27 cellular contexts compared by ENCODE assay signal in genomic region chr7:40436761-40437160, GRCh38.
DNase-seq lines count a peak whose midpoint lies in the region; ATAC-seq and TF ChIP-seq lines count a peak whose summit lies in the region.
"Had no signal": no experiment of that assay in that cellular context is flagged by ENCODE, and none has a peak within 500 bp of the region (broad histone marks: within the 10 kb centered on the region; RNA-seq: fewer than 3 reads in every experiment).

No MANE protein-coding gene starts in this region.

- H4K91ac ChIP-seq in IMR-90 (ENCODE audit: insufficient read depth, low read depth, low read length), result peak overlapping the region; percentile 76

- H2AK5ac ChIP-seq in IMR-90 (ENCODE audit: low read depth, low read length), result 0 out of 2 replicates have a peak overlapping the region, but pooled peaks have one; percentile 26

- dilution Hi-C loops in IMR-90 (cut with HindIII; ENCODE audit: low sequenced_read_pairs, unreplicated experiment), result no loop called here

- BruUV-seq in IMR-90 (replicated peaks; lab: Mats Ljungman, UMichigan), result no TSS peak

- H3K18ac ChIP-seq in IMR-90 (ENCODE audit: low read depth, low read length), result peak overlapping the region; percentile 73; the same call in 1 of the 2 replicates

- no peak overlapping the region for H3K4me3 ChIP-seq in IMR-90 (ENCODE audit: insufficient read depth, low read depth, low read length)
- no peak overlapping the region for H3K4me3 ChIP-seq in thoracic aorta
- H3K4me3 ChIP-seq: dorsolateral prefrontal cortex, PC-9, right atrium auricular region, stomach, thyroid gland had no signal

- no peaks in the 10 kb centered on the region for H4K20me1 ChIP-seq in IMR-90 (ENCODE audit: insufficient read depth, low read length)

- CTCF ChIA-PET in IMR-90 (lab: Yijun Ruan, JAX), result interaction anchor here (0.9 to 1.1 kb wide), 2 partner anchors 28 to 34 kb away, joined by 3 to 4 read pairs; no protein-coding TSS in a partner anchor

- H3K23ac ChIP-seq in IMR-90 (ENCODE audit: low read depth, low read length), result peak overlapping the region; percentile 31; the same call in 1 of the 2 replicates

- H3K27ac Mint-ChIP-seq in chondrocyte (ENCODE audit: unreplicated experiment), result peak overlapping the region; percentile 96
- H3K27ac Mint-ChIP-seq in mesothelial cell of epicardium, result peak overlapping the region; percentile 35
- H3K27ac Mint-ChIP-seq: activated naive CD8-positive, alpha-beta T cell; activated T-cell treated with anti-CD3 and anti-CD28 coated beads, Interleukin-2, amount 50 U/mL, for 24 hours; IgD-negative memory B cell; immature natural killer cell had no signal

- no peaks in the 10 kb centered on the region for H3K36me3 ChIP-seq in IMR-90 (ENCODE audit: control insufficient read depth, insufficient read depth, low read length)
- no peaks in the 10 kb centered on the region for H3K36me3 ChIP-seq in thoracic aorta
- H3K36me3 ChIP-seq: right atrium auricular region, stomach, thyroid gland had no signal

- H3K9me3 ChIP-seq in IMR-90 (ENCODE audit: control insufficient read depth, insufficient read depth, low read length) (peaks cover 2% of the 10 kb centered on the region), thoracic aorta (peaks cover 15% of the 10 kb centered on the region)
- H3K9me3 ChIP-seq: thyroid gland had no signal

- peak overlapping the region; percentile 76 for H3K56ac ChIP-seq in IMR-90 (ENCODE audit: extremely low read depth, insufficient read depth, low read length)

- no peak overlapping the region for H3K4me2 ChIP-seq in IMR-90 (ENCODE audit: low read depth, low read length)
- H3K4me2 ChIP-seq: PC-9 had no signal

- H3K27me3 ChIP-seq in IMR-90 (ENCODE audit: control insufficient read depth, insufficient read depth, low read length) (no peaks in the 10 kb centered on the region), thoracic aorta (replicated peaks; ENCODE audit: insufficient read depth) (no peaks in the 10 kb centered on the region)
- H3K27me3 ChIP-seq: dorsolateral prefrontal cortex, right atrium auricular region, stomach, thyroid gland had no signal

- H3K4ac ChIP-seq in IMR-90 (ENCODE audit: low read depth, low read length), result peak overlapping the region; percentile 71; the same call in 1 of the 2 replicates

- no peak for TF ChIP-seq POLR2A in IMR-90 (IDR thresholded peaks at IDR 0.05; ENCODE audit: low read depth, low read length)

- ATAC-seq in IMR-90 (ENCODE audit: low read depth), result no peak
- ATAC-seq in thoracic aorta (ENCODE audit: insufficient number of reproducible peaks, low FRiP score, low read depth), result no peak
- ATAC-seq in GM18868 (IDR thresholded peaks at IDR 0.05; ENCODE audit: unreplicated experiment), result no peak
- ATAC-seq: left colon had no signal

- peak overlapping the region; percentile 84 for H2BK120ac ChIP-seq in IMR-90 (ENCODE audit: low read depth, low read length)

- no peak overlapping the region for H2AK9ac ChIP-seq in IMR-90 (replicated peaks; ENCODE audit: low read depth, low read length, poor library complexity)

- H3K4me1 ChIP-seq in IMR-90 (ENCODE audit: control insufficient read depth, insufficient read depth, low read length) (peaks cover 11% of the 10 kb centered on the region), thoracic aorta (ENCODE audit: control insufficient read depth in 1 of 2, low read depth in 2 of 2) (peaks cover 17 to 23% of the 10 kb centered on the region in 2 donors)
- H3K4me1 ChIP-seq: parathyroid adenoma, right atrium auricular region, stomach, thyroid gland had no signal

- H3K4me1 Mint-ChIP-seq in chondrocyte (ENCODE audit: low read depth) (peaks cover 60% of the 10 kb centered on the region), mesothelial cell of epicardium (peaks cover 15% of the 10 kb centered on the region)
- H3K4me1 Mint-ChIP-seq: central memory CD8-positive, alpha-beta T cell; IgD-negative memory B cell; immature natural killer cell; neural crest cell had no signal

- TF ChIP-seq RAD21 in IMR-90 (IDR thresholded peaks at IDR 0.05; ENCODE audit: low read length), result no peak

- DNase-seq in IMR-90 (no peak), chondrocyte (ENCODE audit: low spot score) (no peak), mesothelial cell of epicardium (ENCODE audit: low spot score in 2 of 2, unreplicated experiment in 2 of 2) (no peak), thoracic aorta (ENCODE audit: low spot score) (no peak), NCI-H69 (lab: John Stamatoyannopoulos, UW) (no peak), NCI-H1105 treated with DMSO at 0.1 percent for 48 hours (lab: John Stamatoyannopoulos, UW) (no peak)
- DNase-seq: activated effector memory CD4-positive, alpha-beta T cell treated with anti-CD3 and anti-CD28 coated beads, Interleukin-2, amount 50 U/mL, for 16 hours; activated T-cell treated with anti-CD3 and anti-CD28 coated beads, Interleukin-2, amount 50 U/mL, for 24 hours; anterior cingulate cortex; DMS53; GDM1; immature natural killer cell; left colon; NCI-H510A treated with DMSO at 0.1 percent for 48 hours; NK-92 treated with Interleukin-12 subunit alpha and Interleukin-12 subunit beta, amount 100 ng/mL, for 24 hours; stomach; T-helper 2 cell; thyroid gland had no signal

- H2BK5ac ChIP-seq in IMR-90 (ENCODE audit: low read depth, low read length, poor library complexity, severe bottlenecking), result peak overlapping the region; percentile 93

- no peaks in the 10 kb centered on the region for H3K27me3 Mint-ChIP-seq in chondrocyte (ENCODE audit: low read depth)
- H3K27me3 Mint-ChIP-seq in mesothelial cell of epicardium (ENCODE audit: low read depth), result no peaks in the 10 kb centered on the region
- H3K27me3 Mint-ChIP-seq: activated naive CD8-positive, alpha-beta T cell; activated T-cell treated with anti-CD3 and anti-CD28 coated beads, Interleukin-2, amount 50 U/mL, for 24 hours; central memory CD8-positive, alpha-beta T cell; IgD-negative memory B cell had no signal

- peaks cover 9% of the 10 kb centered on the region for H3K9me1 ChIP-seq in IMR-90 (ENCODE audit: insufficient read depth, low read length)

- peak overlapping the region; percentile 64; the same call in 1 of the 2 replicates for H4K5ac ChIP-seq in IMR-90 (ENCODE audit: low read depth, low read length)

- H3K79me1 ChIP-seq in IMR-90 (ENCODE audit: low read depth in 1 of 2, low read length in 2 of 2), result peaks cover 0 to 7% of the 10 kb centered on the region in 2 experiments; a peak in 1 of 4 replicates

- in situ Hi-C loops in IMR-90 (cut with MboI; ENCODE audit: low sequenced_read_pairs), result no loop called here

- peak overlapping the region; percentile 94 for H2BK20ac ChIP-seq in IMR-90 (ENCODE audit: low read depth, low read length)

- peak overlapping the region; percentile 11 for H3K14ac ChIP-seq in IMR-90 (replicated peaks; ENCODE audit: low read depth, low read length)

- TF ChIP-seq CTCF in IMR-90 (conservative IDR thresholded peaks at IDR 0.05; ENCODE audit: low read depth, low read length) (no peak), chondrocyte (IDR thresholded peaks at IDR 0.05) (no peak), mesothelial cell of epicardium (IDR thresholded peaks at IDR 0.05; ENCODE audit: unreplicated experiment) (no peak), thoracic aorta (IDR thresholded peaks at IDR 0.05) (no peak)

- H3K4me3 Mint-ChIP-seq in chondrocyte (ENCODE audit: unreplicated experiment), result no peak overlapping the region
- no peak overlapping the region for H3K4me3 Mint-ChIP-seq in mesothelial cell of epicardium
- H3K4me3 Mint-ChIP-seq: activated naive CD8-positive, alpha-beta T cell; activated T-cell treated with anti-CD3 and anti-CD28 coated beads, Interleukin-2, amount 50 U/mL, for 24 hours; central memory CD8-positive, alpha-beta T cell; IgD-negative memory B cell; immature natural killer cell; neural crest cell had no signal

- H3K9ac ChIP-seq in IMR-90 (ENCODE audit: low read depth, low read length), result no peak overlapping the region
- H3K9ac ChIP-seq: parathyroid adenoma had no signal

- POLR2A ChIA-PET in IMR-90 (lab: Charles Lee; ENCODE audit: unreplicated experiment), result no interaction called here

- H4K8ac ChIP-seq in IMR-90 (ENCODE audit: low read depth in 2 of 2, low read length in 2 of 2), result peak overlapping the region; percentile 35 to 80

- H2BK15ac ChIP-seq in IMR-90 (ENCODE audit: low read depth, low read length), result peak overlapping the region; percentile 79; the same call in 1 of the 3 replicates

- H2AFZ ChIP-seq in IMR-90 (replicated peaks; ENCODE audit: low read length, poor library complexity), result no peak overlapping the region
- H2AFZ ChIP-seq: parathyroid adenoma, PC-9 had no signal

- H3K9me3 Mint-ChIP-seq in chondrocyte (ENCODE audit: low read depth) (peaks cover 34% of the 10 kb centered on the region), mesothelial cell of epicardium (peaks cover 41% of the 10 kb centered on the region)

- H3K27ac ChIP-seq in IMR-90 (ENCODE audit: insufficient read depth, low read length) (peak overlapping the region; percentile 56; the same call in 1 of the 2 replicates), thoracic aorta (peak overlapping the region; percentile 84 to 95)
- H3K27ac ChIP-seq: parathyroid adenoma, PC-9, right atrium auricular region, stomach, thyroid gland had no signal

- peaks cover 26% of the 10 kb centered on the region for H3K36me3 Mint-ChIP-seq in chondrocyte (ENCODE audit: low read depth)
- peaks cover 19% of the 10 kb centered on the region for H3K36me3 Mint-ChIP-seq in mesothelial cell of epicardium

- intact Hi-C loops in IMR-90 (cut with micrococcal nuclease), result loop anchor here (1.0 kb wide), 1 partner anchor 33 kb away; no protein-coding TSS in a partner anchor

TF ChIP-seq in IMR-90, 13 proteins besides CTCF, POLR2A, EP300 and RAD21 (continues in another document):
- TF ChIP-seq MXI1 (IDR thresholded peaks at IDR 0.05; ENCODE audit: borderline replicate concordance, low read depth, low read length) (no peak), RFX5 (IDR thresholded peaks at IDR 0.05; ENCODE audit: low read depth, low read length) (no peak), USF2 (IDR thresholded peaks at IDR 0.05; ENCODE audit: low read depth, low read length) (no peak), CHD1 (IDR thresholded peaks at IDR 0.05; ENCODE audit: low read depth, low read length) (no peak), CEBPB (IDR thresholded peaks at IDR 0.05; ENCODE audit: low read depth, low read length) (no peak), SMC3 (IDR thresholded peaks at IDR 0.05; ENCODE audit: low read depth, low read length) (no peak)
